ENCODE assay signal across 1 cellular context in genomic region chr1:206080421-206080820, GRCh38.
TF ChIP-seq lines count a peak whose summit lies in the region.

No MANE protein-coding gene starts in this region.

TF ChIP-seq in SK-N-SH treated with all-trans-retinoic acid at 6 μM for 48 hours, 23 proteins besides CTCF, POLR2A, EP300 and RAD21 (continued from another document):
- no peak for TF ChIP-seq ESRRG (CRISPR knock-in tag; IDR thresholded peaks at IDR 0.05)
- TF ChIP-seq RARB (CRISPR knock-in tag; IDR thresholded peaks at IDR 0.05), result no peak
- no peak for TF ChIP-seq OSR1 (CRISPR knock-in tag; IDR thresholded peaks at IDR 0.05)
TF ChIP-seq in SK-N-SH treated with all-trans-retinoic acid at 6 μM for 48 hours: peak in this region for 0.
